Comparison of ENCODE assay signal across 16 cellular contexts in the genomic region with DNA sequence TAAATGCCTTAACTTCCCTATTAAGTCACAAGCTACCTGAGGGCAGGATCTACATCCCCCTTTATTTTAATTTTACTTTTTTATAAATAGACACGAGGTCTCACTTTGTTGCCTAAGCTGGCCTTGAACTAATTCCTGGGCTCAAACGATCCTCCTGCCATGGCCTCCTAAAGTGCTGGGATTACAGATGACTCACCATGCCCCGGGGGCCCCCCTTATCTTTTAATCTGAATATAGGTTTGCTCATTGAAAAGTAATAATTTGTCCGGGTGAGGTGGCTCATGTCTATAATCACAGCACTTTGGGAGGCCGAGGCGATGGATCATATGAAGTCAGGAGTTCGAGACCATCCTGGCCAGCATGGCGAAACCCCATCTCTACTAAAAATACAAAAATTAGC. TPM values are rescaled to one million over a fixed set of nuclear protein-coding genes. Genes with fewer than 3 reads are reported as not detected.
DNase-seq lines count a peak whose midpoint lies in the region; ATAC-seq, FAIRE-seq and TF ChIP-seq lines count a peak whose summit lies in the region.
"Had no signal": no experiment of that assay in that cellular context is flagged by ENCODE, and none has a peak within 500 bp of the region (broad histone marks: within the 10 kb centered on the region; RNA-seq: fewer than 3 reads in every experiment).

No MANE protein-coding gene starts in this region.

- H3K9me1 ChIP-seq in endothelial cell of umbilical vein (replicated peaks; ENCODE audit: control insufficient read depth, extremely low read depth, insufficient read depth, low read length), result no peaks in the 10 kb centered on the region

- CTCF ChIA-PET in endothelial cell of umbilical vein (lab: Charles Lee), result interaction anchor here (2.1 kb wide), 1 partner anchor 15 kb away, joined by 12 read pairs; a partner anchor contains a TSS

- H3K9me3 ChIP-seq in endothelial cell of umbilical vein (replicated peaks; ENCODE audit: control insufficient read depth, insufficient read depth, low read length) (no peaks in the 10 kb centered on the region), thyroid gland (no peaks in the 10 kb centered on the region), right cardiac atrium (ENCODE audit: control insufficient read depth, low read length) (no peaks in the 10 kb centered on the region)
- H3K9me3 ChIP-seq: BE2C, SJSA1 had no signal

- no peak overlapping the region for H2AFZ ChIP-seq in endothelial cell of umbilical vein (ENCODE audit: low read depth, low read length)

- dilution Hi-C loops in endothelial cell of umbilical vein (cut with MboI; ENCODE audit: extremely low pct_ligation_motif_present, low sequenced_read_pairs), result no loop called here

- no peak for TF ChIP-seq POLR2A in endothelial cell of umbilical vein (IDR thresholded peaks at IDR 0.05; ENCODE audit: low read depth, low read length)
- TF ChIP-seq POLR2A in thyroid gland (IDR thresholded peaks at IDR 0.05), result no peak

- H3K27ac ChIP-seq in endothelial cell of umbilical vein (ENCODE audit: insufficient read depth, low read depth, low read length), result no peak overlapping the region
- H3K27ac ChIP-seq in thyroid gland, result peak overlapping the region; percentile 76 to 97 (median 91)
- no peak overlapping the region for H3K27ac ChIP-seq in right cardiac atrium (ENCODE audit: low read length)

- H3K4me2 ChIP-seq in endothelial cell of umbilical vein (ENCODE audit: insufficient read depth, low read length), result no peak overlapping the region

- H3K4me3 ChIP-seq in endothelial cell of umbilical vein (replicated peaks in 1 of 3; ENCODE audit: insufficient read depth in 1 of 3, low read depth in 1 of 3, low read length in 3 of 3) (no peak overlapping the region), thyroid gland (replicated peaks in 1 of 3) (no peak overlapping the region), right cardiac atrium (ENCODE audit: low read length) (no peak overlapping the region)
- H3K4me3 ChIP-seq: SJSA1 had no signal

- H3K4me1 ChIP-seq in endothelial cell of umbilical vein (ENCODE audit: control insufficient read depth, extremely low read depth, insufficient read depth, low read length), result peaks cover 28% of the 10 kb centered on the region
- peaks cover 23 to 41% of the 10 kb centered on the region in 2 donors for H3K4me1 ChIP-seq in thyroid gland
- peaks cover 18% of the 10 kb centered on the region for H3K4me1 ChIP-seq in right cardiac atrium (ENCODE audit: control insufficient read depth, insufficient read depth, low read length)

- intact Hi-C loops in endothelial cell of umbilical vein (cut with micrococcal nuclease), result no loop called here
- intact Hi-C loops in thyroid gland (cut with DNase I), result no loop called here
- intact Hi-C loops in right cardiac atrium (cut with DNase I), result no loop called here

- POLR2A ChIA-PET in endothelial cell of umbilical vein (lab: Charles Lee), result interaction anchor here (1.0 kb wide), 1 partner anchor 171 kb away, joined by 4 read pairs; no protein-coding TSS in a partner anchor

- no peaks in the 10 kb centered on the region for H3K79me2 ChIP-seq in endothelial cell of umbilical vein (ENCODE audit: control insufficient read depth, insufficient read depth, low read length)

- FAIRE-seq in endothelial cell of umbilical vein (lab: Jason Lieb, UNC), result peak; percentile 42

- H3K36me3 ChIP-seq in endothelial cell of umbilical vein (ENCODE audit: control insufficient read depth in 2 of 2, extremely low read depth in 1 of 2, insufficient read depth in 2 of 2, low read length in 2 of 2) (peaks cover 0 to 4% of the 10 kb centered on the region in 2 experiments), thyroid gland (no peaks in the 10 kb centered on the region)

- DNase-seq in EL (peak; percentile 34), M059J (ENCODE audit: low read depth) (peak; percentile 28), endothelial cell of umbilical vein (ENCODE audit: low read depth, low spot score) (no peak), thyroid gland (no peak), HuH-7 (ENCODE audit: low spot score) (no peak), right cardiac atrium (no peak)
- DNase-seq: BE2C; CD4-positive, alpha-beta T cell; HCEC 1CT; KG1; NCI-H1436 treated with DMSO at 0.1 percent for 48 hours; NCI-H2081 treated with DMSO at 0.1 percent for 48 hours; NCI-H510A; NCI-H774 had no signal

- no peak overlapping the region for H3K9ac ChIP-seq in endothelial cell of umbilical vein (replicated peaks; ENCODE audit: extremely low read depth, insufficient read depth, low read length)

- no peaks in the 10 kb centered on the region for H4K20me1 ChIP-seq in endothelial cell of umbilical vein (replicated peaks; ENCODE audit: control insufficient read depth, extremely low read depth, insufficient read depth, low read length)

- WGBS in thyroid gland, 2 donors, result 85 to 88% methylated on average over 8 of the region's 8 CpGs
- WGBS in right cardiac atrium, result 89% methylated on average over 8 of the region's 8 CpGs

- ATAC-seq in esophagus mucosa, result no peak
- no peak for ATAC-seq in right cardiac atrium

- no TSS peak for BruUV-seq in endothelial cell of umbilical vein (replicated peaks; lab: Mats Ljungman, UMichigan)

- no peaks in the 10 kb centered on the region for H3K27me3 ChIP-seq in endothelial cell of umbilical vein (ENCODE audit: control insufficient read depth in 2 of 2, insufficient read depth in 2 of 2, low read length in 2 of 2)
- H3K27me3 ChIP-seq in thyroid gland, result no peaks in the 10 kb centered on the region
- H3K27me3 ChIP-seq in right cardiac atrium (ENCODE audit: control insufficient read depth, insufficient read depth), result no peaks in the 10 kb centered on the region
- H3K27me3 ChIP-seq: BE2C, SJSA1 had no signal

- TF ChIP-seq CTCF in endothelial cell of umbilical vein (IDR thresholded peaks at IDR 0.05; ENCODE audit: extremely low read depth in 1 of 2, insufficient read depth in 1 of 2, low read depth in 1 of 2, low read length in 2 of 2), result no peak
- TF ChIP-seq CTCF in thyroid gland (IDR thresholded peaks at IDR 0.05), result no peak

TF ChIP-seq in endothelial cell of umbilical vein, 7 proteins besides CTCF, POLR2A, EP300 and RAD21:
- TF ChIP-seq GATA2 (IDR thresholded peaks at IDR 0.05; ENCODE audit: insufficient read depth, insufficient read length, low read depth, low read length), result no peak
- TF ChIP-seq JUN (IDR thresholded peaks at IDR 0.05; ENCODE audit: borderline replicate concordance, insufficient read depth, insufficient read length, low read depth), result no peak
- TF ChIP-seq FOS (IDR thresholded peaks at IDR 0.05; ENCODE audit: borderline replicate concordance, insufficient read depth, low read length), result no peak
- TF ChIP-seq EZH2 (IDR thresholded peaks at IDR 0.05; ENCODE audit: borderline replicate concordance, low read depth, low read length, severe bottlenecking), result no peak
- no peak for TF ChIP-seq POLR2AphosphoS5 (IDR thresholded peaks at IDR 0.05; ENCODE audit: insufficient read depth, low read depth, low read length)
- TF ChIP-seq, protein P1, sequence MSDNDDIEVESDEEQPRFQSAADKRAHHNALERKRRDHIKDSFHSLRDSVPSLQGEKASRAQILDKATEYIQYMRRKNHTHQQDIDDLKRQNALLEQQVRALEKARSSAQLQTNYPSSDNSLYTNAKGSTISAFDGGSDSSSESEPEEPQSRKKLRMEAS (IDR thresholded peaks at IDR 0.05; ENCODE audit: insufficient read depth, insufficient read length), result no peak
- no peak for TF ChIP-seq MYC (IDR thresholded peaks at IDR 0.05; ENCODE audit: low read depth, low read length)

RNA-seq across cellular contexts. Expression of a gene that starts 14.2 kb away (rescaled TPM):
- total RNA-seq in M059J (2014; rRNA removed; shearing (Covaris generic)), result 4.2 and 6.9 TPM in 2 replicates
- total RNA-seq in endothelial cell of umbilical vein (32.2 and 39.4 TPM in 2 replicates), thyroid gland (1 to 10 TPM; 1.1 to 9.0 (median 5.3) TPM), esophagus mucosa (5.7 TPM), right cardiac atrium (1 to 10 TPM in 1 of 4 donors, under 1 TPM in 2, not detected in 1; 0.14 to 2.1 (median 0.59) TPM)
- polyA plus RNA-seq in endothelial cell of umbilical vein (5.5 and 7.3 TPM in 2 replicates), right cardiac atrium (0.27 TPM)
- 9.0 and 11.8 TPM in 2 replicates for polyA plus RNA-seq in endothelial cell of umbilical vein (2011; cell fraction: cytosol; rRNA removed)
- 11.7 and 17.6 TPM in 2 replicates for polyA plus RNA-seq in endothelial cell of umbilical vein (2011; cell fraction: nucleus; rRNA removed)
- 15.3 and 20.1 TPM in 2 replicates for polyA plus RNA-seq in endothelial cell of umbilical vein (2012)
- polyA minus RNA-seq in endothelial cell of umbilical vein, result 3.6 and 10.0 TPM in 2 replicates
- polyA minus RNA-seq in endothelial cell of umbilical vein (2011; cell fraction: cytosol; rRNA and poly(A)+ RNA removed), result 2.7 TPM
- polyA minus RNA-seq in endothelial cell of umbilical vein (2011; cell fraction: nucleus; rRNA and poly(A)+ RNA removed), result 2.9 and 5.9 TPM in 2 replicates
- total RNA-seq: CD4-positive, alpha-beta T cell had no signal

RNA-seq across cellular contexts. Expression of a gene that starts 48.2 kb away (rescaled TPM):
- 53.7 and 62.9 TPM in 2 replicates for total RNA-seq in M059J (2014; rRNA removed; shearing (Covaris generic))
- 52.1 and 65.6 TPM in 2 replicates for total RNA-seq in endothelial cell of umbilical vein
- polyA plus RNA-seq in endothelial cell of umbilical vein, result 32.7 and 34.9 TPM in 2 replicates
- 32.9 and 36.9 TPM in 2 replicates for polyA plus RNA-seq in endothelial cell of umbilical vein (2011; cell fraction: cytosol; rRNA removed)
- 65.5 and 65.7 TPM in 2 replicates for polyA plus RNA-seq in endothelial cell of umbilical vein (2011; cell fraction: nucleus; rRNA removed)
- 36.1 and 40.4 TPM in 2 replicates for polyA plus RNA-seq in endothelial cell of umbilical vein (2012)
- polyA minus RNA-seq in endothelial cell of umbilical vein, result 74.9 and 79.9 TPM in 2 replicates
- 32.6 TPM for polyA minus RNA-seq in endothelial cell of umbilical vein (2011; cell fraction: cytosol; rRNA and poly(A)+ RNA removed)
- 27.4 and 39.6 TPM in 2 replicates for polyA minus RNA-seq in endothelial cell of umbilical vein (2011; cell fraction: nucleus; rRNA and poly(A)+ RNA removed)
- 100 to 1,000 TPM in 2 of 4 donors, 10 to 100 TPM in 2; 31.4 to 864 (median 78.8) TPM for total RNA-seq in thyroid gland
- total RNA-seq in esophagus mucosa, result 39.0 TPM
- 10 to 100 TPM; 23.1 to 38.8 (median 29.2) TPM for total RNA-seq in right cardiac atrium
- polyA plus RNA-seq in right cardiac atrium, result 12.8 TPM

Comparison
In these comparisons a context has a peak if more than half of its experiments do, and no peak if none do; other contexts are left out.
1. DNase-seq: peak in EL (single experiment) and M059J (single experiment); none in endothelial cell of umbilical vein (single experiment), thyroid gland (0 of 2), HuH-7 (single experiment) and right cardiac atrium (0 of 3).
2. H3K27ac ChIP-seq: peak in thyroid gland (3 of 3); none in endothelial cell of umbilical vein (single experiment) and right cardiac atrium (single experiment).